Comparison of ENCODE assay signal across 14 cellular contexts in the genomic region with DNA sequence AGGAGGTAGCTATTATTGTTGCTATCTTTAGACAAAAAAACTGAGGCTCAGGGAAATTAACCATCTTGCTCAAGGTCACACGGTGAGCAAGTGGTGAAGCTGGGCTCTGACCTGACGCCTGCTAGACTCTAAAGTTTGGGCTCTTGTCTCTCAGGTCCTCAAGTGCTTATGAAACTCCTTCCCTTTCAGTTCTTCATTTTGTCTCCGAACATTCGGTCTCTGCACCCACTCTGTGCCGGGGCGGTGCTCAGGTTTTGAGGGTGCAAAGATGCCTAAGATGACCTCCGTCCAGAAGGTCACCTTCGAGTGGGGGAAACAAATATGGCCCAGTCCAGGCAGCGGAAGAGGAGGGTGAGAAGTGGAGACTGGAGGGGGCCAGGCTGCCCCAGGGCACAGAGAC. TPM values are rescaled to one million over a fixed set of nuclear protein-coding genes. Genes with fewer than 3 reads are reported as not detected.
DNase-seq lines count a peak whose midpoint lies in the region; ATAC-seq and TF ChIP-seq lines count a peak whose summit lies in the region.
"Had no signal": no experiment of that assay in that cellular context is flagged by ENCODE, and none has a peak within 500 bp of the region (broad histone marks: within the 10 kb centered on the region; RNA-seq: fewer than 3 reads in every experiment).

No MANE protein-coding gene starts in this region.

- in situ Hi-C loops in GM13977 (cut with MboI; ENCODE audit: low pct_unique_long_range_greater_than_20kb, low sequenced_read_pairs, unreplicated experiment): no loop called here

- intact Hi-C loops in breast epithelium (cut with DNase I; ENCODE audit: low total_unique reads): no loop called here

- H3K27me3 ChIP-seq in breast epithelium: peaks cover 0 to 30% of the 10 kb centered on the region in 2 donors
- H3K27me3 ChIP-seq: pancreas had no signal

- H3K27ac Mint-ChIP-seq in activated naive CD4-positive, alpha-beta T cell treated with anti-CD3 and anti-CD28 coated beads, Interleukin-2, amount 50 U/mL, for 72 hours: peak overlapping the region in 1 of 2 donors; percentile 23
- H3K27ac Mint-ChIP-seq: activated naive CD8-positive, alpha-beta T cell treated with anti-CD3 and anti-CD28 coated beads for 36 hours had no signal

- no peak overlapping the region for H3K4me3 ChIP-seq in breast epithelium
- H3K4me3 ChIP-seq: pancreas had no signal

- no peaks in the 10 kb centered on the region for H3K9me3 ChIP-seq in breast epithelium
- H3K9me3 ChIP-seq: pancreas had no signal

- no peak for TF ChIP-seq POLR2A in breast epithelium (IDR thresholded peaks at IDR 0.05)

- ATAC-seq in GM21360 (IDR thresholded peaks at IDR 0.05; ENCODE audit: unreplicated experiment): peak; percentile 79
- ATAC-seq in HG03025 (IDR thresholded peaks at IDR 0.05; ENCODE audit: low FRiP score, unreplicated experiment): peak; percentile 62
- no peak for ATAC-seq in activated naive CD4-positive, alpha-beta T cell treated with anti-CD3 and anti-CD28 coated beads, Interleukin-2, amount 50 U/mL, for 72 hours
- ATAC-seq: pancreas had no signal

- peak; percentile 79 for DNase-seq in GM13977 (ENCODE audit: low spot score)
- peak; percentile 89 for DNase-seq in RPMI8226
- no peak for DNase-seq in activated naive CD4-positive, alpha-beta T cell treated with anti-CD3 and anti-CD28 coated beads, Interleukin-2, amount 50 U/mL, for 72 hours (ENCODE audit: low spot score in 2 of 2)
- DNase-seq in breast epithelium (ENCODE audit: low spot score in 2 of 2): no peak
- DNase-seq in NCI-H2171 treated with DMSO at 0.1 percent for 48 hours (lab: John Stamatoyannopoulos, UW): no peak
- DNase-seq in activated CD4-positive, alpha-beta T cell treated with anti-CD3 and anti-CD28 coated beads, Interleukin-2, amount 50 U/mL, for 1 hour: no peak
- DNase-seq: activated naive CD8-positive, alpha-beta T cell treated with anti-CD3 and anti-CD28 coated beads for 36 hours; Kasumi-1; stimulated activated CD4-positive, alpha-beta T cell treated with anti-CD3 and anti-CD28 coated beads, Interleukin-15, amount 100 ng/mL, for 24 hours had no signal

- H3K36me3 ChIP-seq in breast epithelium: no peaks in the 10 kb centered on the region
- H3K36me3 ChIP-seq: pancreas had no signal

- no peaks in the 10 kb centered on the region for H3K36me3 Mint-ChIP-seq in activated naive CD4-positive, alpha-beta T cell treated with anti-CD3 and anti-CD28 coated beads, Interleukin-2, amount 50 U/mL, for 72 hours
- H3K36me3 Mint-ChIP-seq: activated naive CD8-positive, alpha-beta T cell treated with anti-CD3 and anti-CD28 coated beads for 36 hours had no signal

- H3K9me3 Mint-ChIP-seq in activated naive CD4-positive, alpha-beta T cell treated with anti-CD3 and anti-CD28 coated beads, Interleukin-2, amount 50 U/mL, for 72 hours: no peaks in the 10 kb centered on the region
- H3K9me3 Mint-ChIP-seq: activated naive CD8-positive, alpha-beta T cell treated with anti-CD3 and anti-CD28 coated beads for 36 hours had no signal

- no peaks in the 10 kb centered on the region for H3K4me1 ChIP-seq in breast epithelium
- H3K4me1 ChIP-seq: pancreas had no signal

- TF ChIP-seq CTCF in GM13977 (IDR thresholded peaks at IDR 0.05; ENCODE audit: extremely low read depth, insufficient read depth, missing control alignments) (no peak), breast epithelium (IDR thresholded peaks at IDR 0.05) (no peak)

- H3K27ac ChIP-seq in breast epithelium: no peak overlapping the region
- H3K27ac ChIP-seq: pancreas had no signal

RNA-seq across cellular contexts. Expression of gene OVOL1, which starts 16.0 kb away (rescaled TPM):
- total RNA-seq in activated naive CD4-positive, alpha-beta T cell treated with anti-CD3 and anti-CD28 coated beads, Interleukin-2, amount 50 U/mL, for 72 hours: 1 to 10 TPM in 1 of 2 donors, not detected in 1; 1.6 TPM
- total RNA-seq in breast epithelium: 1 to 10 TPM in 2 of 3 donors, not detected in 1; 3.6 to 5.1 TPM
- total RNA-seq: Daoy, fibroblast of lung had no signal

RNA-seq across cellular contexts. Expression of gene AP5B1, which starts 22.1 kb away (rescaled TPM):
- 10 to 100 TPM; 10.6 to 25.9 TPM for total RNA-seq in activated naive CD4-positive, alpha-beta T cell treated with anti-CD3 and anti-CD28 coated beads, Interleukin-2, amount 50 U/mL, for 72 hours
- 10 to 100 TPM; 15.5 to 19.3 (median 17.6) TPM for total RNA-seq in breast epithelium

RNA-seq across cellular contexts. Expression of gene SNX32, which starts 30.9 kb away (rescaled TPM):
- total RNA-seq in activated naive CD4-positive, alpha-beta T cell treated with anti-CD3 and anti-CD28 coated beads, Interleukin-2, amount 50 U/mL, for 72 hours: 1 to 10 TPM; 3.8 to 5.0 TPM
- 1 to 10 TPM in 1 of 3 donors, under 1 TPM in 2; 0.15 to 2.3 (median 0.48) TPM for total RNA-seq in breast epithelium
- total RNA-seq: Daoy had no signal

RNA-seq across cellular contexts. Expression of gene CFL1, which starts 55.1 kb away (rescaled TPM):
- 1,000 to 10,000 TPM in 1 of 2 donors, 100 to 1,000 TPM in 1; 855 to 1,265 TPM for total RNA-seq in activated naive CD4-positive, alpha-beta T cell treated with anti-CD3 and anti-CD28 coated beads, Interleukin-2, amount 50 U/mL, for 72 hours
- total RNA-seq in breast epithelium: 100 to 1,000 TPM; 407 to 564 (median 453) TPM

RNA-seq across cellular contexts. Expression of gene MUS81, which starts 57.4 kb away (rescaled TPM):
- total RNA-seq in activated naive CD4-positive, alpha-beta T cell treated with anti-CD3 and anti-CD28 coated beads, Interleukin-2, amount 50 U/mL, for 72 hours: 10 to 100 TPM; 63.9 to 64.0 TPM
- 10 to 100 TPM; 29.8 to 44.6 (median 42.9) TPM for total RNA-seq in breast epithelium

Comparison
In these comparisons a context has a peak if more than half of its experiments do, and no peak if none do; other contexts are left out.
1. DNase-seq: peak in GM13977 (single experiment) and RPMI8226 (single experiment); none in activated naive CD4-positive, alpha-beta T cell treated with anti-CD3 and anti-CD28 coated beads, Interleukin-2, amount 50 U/mL, for 72 hours (0 of 2), breast epithelium (0 of 2), NCI-H2171 treated with DMSO at 0.1 percent for 48 hours (single experiment) and activated CD4-positive, alpha-beta T cell treated with anti-CD3 and anti-CD28 coated beads, Interleukin-2, amount 50 U/mL, for 1 hour (single experiment).
2. ATAC-seq: peak in GM21360 (single experiment) and HG03025 (single experiment); none in activated naive CD4-positive, alpha-beta T cell treated with anti-CD3 and anti-CD28 coated beads, Interleukin-2, amount 50 U/mL, for 72 hours (0 of 2).